Comparison of ENCODE assay signal across 1 cellular context in the genomic region with DNA sequence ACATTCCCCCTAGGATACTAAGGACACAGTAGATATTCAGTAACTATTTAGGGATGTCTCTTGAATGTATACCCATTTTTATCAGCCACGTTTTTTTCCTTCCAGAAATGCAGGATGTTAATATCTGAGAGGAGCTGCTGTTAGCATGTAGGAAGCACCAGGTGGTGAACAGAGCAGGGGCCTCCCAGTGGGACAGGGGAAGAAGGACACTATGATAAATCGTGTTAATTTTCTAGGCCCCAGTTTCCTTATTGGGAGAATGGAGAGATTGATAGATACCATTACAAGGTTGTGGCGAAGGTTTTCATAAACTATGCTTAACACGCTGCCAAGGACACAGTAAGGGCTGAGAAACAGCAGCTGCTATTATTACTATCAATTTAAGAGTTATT.
TF ChIP-seq lines count a peak whose summit lies in the region.

No MANE protein-coding gene starts in this region.

TF ChIP-seq in H1, 55 proteins besides CTCF, POLR2A, EP300 and RAD21:
- TF ChIP-seq, protein P1, sequence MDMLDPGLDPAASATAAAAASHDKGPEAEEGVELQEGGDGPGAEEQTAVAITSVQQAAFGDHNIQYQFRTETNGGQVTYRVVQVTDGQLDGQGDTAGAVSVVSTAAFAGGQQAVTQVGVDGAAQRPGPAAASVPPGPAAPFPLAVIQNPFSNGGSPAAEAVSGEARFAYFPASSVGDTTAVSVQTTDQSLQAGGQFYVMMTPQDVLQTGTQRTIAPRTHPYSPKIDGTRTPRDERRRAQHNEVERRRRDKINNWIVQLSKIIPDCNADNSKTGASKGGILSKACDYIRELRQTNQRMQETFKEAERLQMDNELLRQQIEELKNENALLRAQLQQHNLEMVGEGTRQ (IDR thresholded peaks at IDR 0.05; ENCODE audit: low read length) = no peak
- TF ChIP-seq KDM1A (IDR thresholded peaks at IDR 0.05; ENCODE audit: borderline replicate concordance, low read length) (no peak), FOSL1 (IDR thresholded peaks at IDR 0.05; ENCODE audit: insufficient read depth, low read depth, low read length) (no peak), TAF7 (optimal IDR thresholded peaks at IDR 0.05; ENCODE audit: borderline replicate concordance, low read depth, low read length) (no peak), HDAC6 (IDR thresholded peaks at IDR 0.05; ENCODE audit: low read depth, low read length) (no peak), NRF1 (IDR thresholded peaks at IDR 0.05; ENCODE audit: low read depth, low read length) (no peak), JUND (IDR thresholded peaks at IDR 0.05; ENCODE audit: low read length) (no peak), EGR1 (IDR thresholded peaks at IDR 0.05; ENCODE audit: borderline replicate concordance, low read depth, low read length) (no peak), SAP30 (IDR thresholded peaks at IDR 0.05; ENCODE audit: insufficient read depth, insufficient replicate concordance, low read length) (no peak), MAFK (IDR thresholded peaks at IDR 0.05; ENCODE audit: low read depth, low read length) (no peak), RNF2 (IDR thresholded peaks at IDR 0.05; ENCODE audit: borderline replicate concordance, low read depth, low read length, missing control alignments, poor library complexity, severe bottlenecking) (no peak)
- TF ChIP-seq, protein P2, sequence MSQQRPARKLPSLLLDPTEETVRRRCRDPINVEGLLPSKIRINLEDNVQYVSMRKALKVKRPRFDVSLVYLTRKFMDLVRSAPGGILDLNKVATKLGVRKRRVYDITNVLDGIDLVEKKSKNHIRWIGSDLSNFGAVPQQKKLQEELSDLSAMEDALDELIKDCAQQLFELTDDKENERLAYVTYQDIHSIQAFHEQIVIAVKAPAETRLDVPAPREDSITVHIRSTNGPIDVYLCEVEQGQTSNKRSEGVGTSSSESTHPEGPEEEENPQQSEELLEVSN (IDR thresholded peaks at IDR 0.05) = no peak
